In the genomic region with DNA sequence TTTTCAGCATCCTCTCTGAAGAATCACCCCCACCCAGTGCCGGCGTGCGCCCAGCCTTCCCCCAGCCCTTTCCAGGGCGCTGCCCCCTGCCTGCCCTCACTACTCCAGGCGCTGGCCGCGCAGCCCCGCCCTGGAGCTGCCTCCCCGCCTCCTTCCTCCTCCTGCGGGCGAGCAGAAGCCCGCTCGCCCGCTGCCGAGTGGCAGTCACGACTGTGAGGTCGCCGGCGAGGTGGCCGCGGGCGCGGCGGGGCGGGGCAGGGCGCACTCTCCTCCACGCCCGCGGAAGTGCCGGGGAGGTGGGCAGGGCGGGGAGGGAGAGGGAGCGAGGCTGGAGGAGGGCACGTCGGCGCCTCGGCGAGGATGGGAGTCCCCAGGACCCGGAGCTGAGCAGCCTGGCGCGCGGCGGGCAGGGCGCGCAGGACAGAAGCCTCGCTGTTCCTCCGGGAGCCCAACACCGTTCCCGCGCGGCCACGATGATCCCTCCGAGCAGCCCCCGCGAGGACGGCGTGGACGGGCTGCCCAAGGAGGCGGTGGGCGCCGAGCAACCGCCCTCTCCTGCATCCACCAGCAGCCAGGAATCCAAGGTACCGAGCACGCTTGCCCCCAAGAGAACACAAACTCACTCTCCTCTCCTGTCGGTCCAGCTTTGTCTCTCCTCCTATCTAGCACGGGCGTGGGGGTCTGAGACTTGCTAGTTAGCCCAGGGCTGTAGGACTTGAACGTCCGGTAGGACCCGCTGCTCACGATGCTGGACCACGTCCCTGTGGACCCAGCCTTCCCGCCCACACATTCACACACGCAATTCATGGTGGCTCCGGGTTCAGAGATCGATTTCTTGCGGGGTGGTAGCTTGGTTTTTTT, we compare ENCODE assay signal across 8 cellular contexts. TPM values are rescaled to one million over a fixed set of nuclear protein-coding genes. Genes with fewer than 3 reads are reported as not detected.
DNase-seq lines count a peak whose midpoint lies in the region; ATAC-seq and TF ChIP-seq lines count a peak whose summit lies in the region.

A gene with protein sequence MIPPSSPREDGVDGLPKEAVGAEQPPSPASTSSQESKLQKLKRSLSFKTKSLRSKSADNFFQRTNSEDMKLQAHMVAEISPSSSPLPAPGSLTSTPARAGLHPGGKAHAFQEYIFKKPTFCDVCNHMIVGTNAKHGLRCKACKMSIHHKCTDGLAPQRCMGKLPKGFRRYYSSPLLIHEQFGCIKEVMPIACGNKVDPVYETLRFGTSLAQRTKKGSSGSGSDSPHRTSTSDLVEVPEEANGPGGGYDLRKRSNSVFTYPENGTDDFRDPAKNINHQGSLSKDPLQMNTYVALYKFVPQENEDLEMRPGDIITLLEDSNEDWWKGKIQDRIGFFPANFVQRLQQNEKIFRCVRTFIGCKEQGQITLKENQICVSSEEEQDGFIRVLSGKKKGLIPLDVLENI (plus strand): TSS at position 334 of the 861 bp plus-strand sequence. CDS start 140 bp downstream, at position 474.

- no peak for ATAC-seq in CD4-positive, alpha-beta T cell (ENCODE audit: poor library complexity)

- peak within 1 kb of the TSS; percentile 18 to 63 (median 49) for H3K9ac ChIP-seq in subcutaneous abdominal adipose tissue (ENCODE audit: low read length in 5 of 5)

- TF ChIP-seq CTCF in breast epithelium (IDR thresholded peaks at IDR 0.05) = no peak
- TF ChIP-seq CTCF in CD4-positive, alpha-beta T cell (IDR thresholded peaks at IDR 0.05) = no peak
- no peak for TF ChIP-seq CTCF in GM13977 (IDR thresholded peaks at IDR 0.05; ENCODE audit: extremely low read depth, insufficient read depth, missing control alignments)

- intact Hi-C loops in activated CD4-positive, alpha-beta T cell treated with anti-CD3 and anti-CD28 coated beads, Interleukin-2, amount 10 ng/mL, durations not matched to agents 24 days and 14 days (cut with micrococcal nuclease) = no loop called here
- intact Hi-C loops in breast epithelium (cut with DNase I; ENCODE audit: low total_unique reads) = no loop called here
- intact Hi-C loops in CD4-positive, alpha-beta T cell (cut with DNase I, micrococcal nuclease) = no loop called here

- POLR2A ChIA-PET in CD4-positive, alpha-beta T cell (lab: Charles Lee) = no interaction called here

- no peak within 1 kb of the TSS for H3K27ac Mint-ChIP-seq in activated CD4-positive, alpha-beta T cell treated with anti-CD3 and anti-CD28 coated beads, Interleukin-2, amount 10 ng/mL, durations not matched to agents 24 days and 14 days
- no peak within 1 kb of the TSS for H3K27ac Mint-ChIP-seq in CD4-positive, alpha-beta T cell

- in situ Hi-C loops in GM13977 (cut with MboI; ENCODE audit: low pct_unique_long_range_greater_than_20kb, low sequenced_read_pairs, unreplicated experiment) = no loop called here

- peak within 1 kb of the TSS; percentile 61 to 85 (median 67) for H3K4me3 ChIP-seq in breast epithelium
- peak within 1 kb of the TSS; percentile 71 to 82 (median 77) for H3K4me3 ChIP-seq in subcutaneous abdominal adipose tissue (ENCODE audit: low read depth in 1 of 5, low read length in 5 of 5)

- peaks cover 36% of the 10 kb centered on the region for H3K27me3 Mint-ChIP-seq in activated CD4-positive, alpha-beta T cell treated with anti-CD3 and anti-CD28 coated beads, Interleukin-2, amount 10 ng/mL, durations not matched to agents 24 days and 14 days
- H3K27me3 Mint-ChIP-seq in CD4-positive, alpha-beta T cell = peaks cover 65% of the 10 kb centered on the region

- H3K27me3 ChIP-seq in breast epithelium (no peaks in the 10 kb centered on the region), subcutaneous abdominal adipose tissue (ENCODE audit: control insufficient read depth in 5 of 5, insufficient read depth in 4 of 5, low read length in 5 of 5) (peaks cover 0 to 7% (median 5%) of the 10 kb centered on the region in 5 donors)
- peaks cover 22% of the 10 kb centered on the region for H3K27me3 ChIP-seq in CD4-positive, alpha-beta T cell (ENCODE audit: control insufficient read depth, insufficient read depth, low read length)

- peak; percentile 56 for DNase-seq in activated CD4-positive, alpha-beta T cell treated with anti-CD3 and anti-CD28 coated beads, Interleukin-2, amount 10 ng/mL, durations not matched to agents 24 days and 14 days
- no peak for DNase-seq in activated CD4-positive, alpha-beta T cell treated with anti-CD3 and anti-CD28 coated beads, Interleukin-2, amount 50 U/mL, for 4 hours
- DNase-seq in NCI-H510A (lab: John Stamatoyannopoulos, UW) = peak; percentile 33
- DNase-seq in breast epithelium (ENCODE audit: low spot score in 2 of 2) = no peak
- DNase-seq in left kidney (ENCODE audit: low read depth, low spot score) = peak; percentile 78
- DNase-seq in CD4-positive, alpha-beta T cell = no peak
- no peak for DNase-seq in GM13977 (ENCODE audit: low spot score)

- no peak for TF ChIP-seq POLR2A in breast epithelium (IDR thresholded peaks at IDR 0.05)

- H3K9me3 ChIP-seq in breast epithelium = no peaks in the 10 kb centered on the region
- H3K9me3 ChIP-seq in subcutaneous abdominal adipose tissue (ENCODE audit: control insufficient read depth in 5 of 5, low read length in 5 of 5) = no peaks in the 10 kb centered on the region
- H3K9me3 ChIP-seq in CD4-positive, alpha-beta T cell (ENCODE audit: control insufficient read depth, low read length) = no peaks in the 10 kb centered on the region

- H3K4me1 ChIP-seq in breast epithelium (no peaks in the 10 kb centered on the region), subcutaneous abdominal adipose tissue (ENCODE audit: control insufficient read depth in 5 of 5, insufficient read depth in 5 of 5, low read length in 5 of 5) (peaks cover 0 to 16% (median 13%) of the 10 kb centered on the region in 5 donors)

- CTCF ChIA-PET in CD4-positive, alpha-beta T cell (lab: Charles Lee) = no interaction called here

- no peaks in the 10 kb centered on the region for H3K9me3 Mint-ChIP-seq in activated CD4-positive, alpha-beta T cell treated with anti-CD3 and anti-CD28 coated beads, Interleukin-2, amount 10 ng/mL, durations not matched to agents 24 days and 14 days
- no peaks in the 10 kb centered on the region for H3K9me3 Mint-ChIP-seq in CD4-positive, alpha-beta T cell

- H3K36me3 ChIP-seq in breast epithelium (no peaks in the 10 kb centered on the region), subcutaneous abdominal adipose tissue (ENCODE audit: control insufficient read depth in 5 of 5, insufficient read depth in 5 of 5, low read length in 5 of 5) (no peaks in the 10 kb centered on the region)

- H3K4me1 Mint-ChIP-seq in activated CD4-positive, alpha-beta T cell treated with anti-CD3 and anti-CD28 coated beads, Interleukin-2, amount 10 ng/mL, durations not matched to agents 24 days and 14 days = peaks cover 4% of the 10 kb centered on the region
- H3K4me1 Mint-ChIP-seq in CD4-positive, alpha-beta T cell (ENCODE audit: low read depth) = peaks cover 9% of the 10 kb centered on the region

- H3K4me3 Mint-ChIP-seq in activated CD4-positive, alpha-beta T cell treated with anti-CD3 and anti-CD28 coated beads, Interleukin-2, amount 10 ng/mL, durations not matched to agents 24 days and 14 days = peak within 1 kb of the TSS; percentile 44
- no peak within 1 kb of the TSS for H3K4me3 Mint-ChIP-seq in CD4-positive, alpha-beta T cell

- H3K27ac ChIP-seq in breast epithelium = peak within 1 kb of the TSS; percentile 33 to 52
- no peak within 1 kb of the TSS for H3K27ac ChIP-seq in subcutaneous abdominal adipose tissue (ENCODE audit: low read depth, low read length)
- H3K27ac ChIP-seq in CD4-positive, alpha-beta T cell (ENCODE audit: low read depth, low read length) = no peak within 1 kb of the TSS

- no peaks in the 10 kb centered on the region for H3K36me3 Mint-ChIP-seq in activated CD4-positive, alpha-beta T cell treated with anti-CD3 and anti-CD28 coated beads, Interleukin-2, amount 10 ng/mL, durations not matched to agents 24 days and 14 days (ENCODE audit: low read depth)
- H3K36me3 Mint-ChIP-seq in CD4-positive, alpha-beta T cell (ENCODE audit: low read depth) = no peaks in the 10 kb centered on the region

RNA-seq across cellular contexts. Expression of the gene that starts here (rescaled TPM):
- not detected in 2 replicates for total RNA-seq in activated CD4-positive, alpha-beta T cell treated with anti-CD3 and anti-CD28 coated beads, Interleukin-2, amount 10 ng/mL, durations not matched to agents 24 days and 14 days
- 1 to 10 TPM; 1.4 to 6.1 (median 5.6) TPM for total RNA-seq in breast epithelium
- not detected for total RNA-seq in CD4-positive, alpha-beta T cell

Comparison
In these comparisons a context has a peak if more than half of its experiments do, and no peak if none do; other contexts are left out.
1. Peak in DNase-seq in activated CD4-positive, alpha-beta T cell treated with anti-CD3 and anti-CD28 coated beads, Interleukin-2, amount 10 ng/mL, durations not matched to agents 24 days and 14 days; RNA of the gene not detected or under 1 TPM.
2. DNase-seq: peak in NCI-H510A (single experiment) and left kidney (single experiment); none in activated CD4-positive, alpha-beta T cell treated with anti-CD3 and anti-CD28 coated beads, Interleukin-2, amount 50 U/mL, for 4 hours (0 of 2), breast epithelium (0 of 2), CD4-positive, alpha-beta T cell (0 of 10) and GM13977 (single experiment).
3. H3K27ac ChIP-seq: peak in breast epithelium (2 of 2); none in subcutaneous abdominal adipose tissue (single experiment) and CD4-positive, alpha-beta T cell (single experiment).